ENCODE assay signal across 1 cellular context in genomic region chr17:73311781-73312641, GRCh38.
TF ChIP-seq lines count a peak whose summit lies in the region.

TSS of gene CDC42EP4 (minus strand) at chr17:73312001. CDS start at chr17:73286500, 25,501 bp downstream.

TF ChIP-seq in WTC11, 78 proteins besides CTCF, POLR2A, EP300 and RAD21 (continued from another document):
- no peak for TF ChIP-seq ZNF532 (CRISPR knock-in tag; IDR thresholded peaks at IDR 0.05; ENCODE audit: borderline replicate concordance)
- no peak for TF ChIP-seq STAT6 (CRISPR knock-in tag; conservative IDR thresholded peaks at IDR 0.05; ENCODE audit: low read depth)
- 0 out of 2 replicates have a peak, but pooled peaks have one; percentile 43 for TF ChIP-seq PREB (CRISPR knock-in tag; IDR thresholded peaks at IDR 0.05; ENCODE audit: borderline replicate concordance)
- TF ChIP-seq HMGA2 (CRISPR knock-in tag; IDR thresholded peaks at IDR 0.05), result no peak
- TF ChIP-seq PRDM15 (CRISPR knock-in tag; IDR thresholded peaks at IDR 0.05), result no peak
